ENCODE assay signal across 9 cellular contexts in the genomic region with DNA sequence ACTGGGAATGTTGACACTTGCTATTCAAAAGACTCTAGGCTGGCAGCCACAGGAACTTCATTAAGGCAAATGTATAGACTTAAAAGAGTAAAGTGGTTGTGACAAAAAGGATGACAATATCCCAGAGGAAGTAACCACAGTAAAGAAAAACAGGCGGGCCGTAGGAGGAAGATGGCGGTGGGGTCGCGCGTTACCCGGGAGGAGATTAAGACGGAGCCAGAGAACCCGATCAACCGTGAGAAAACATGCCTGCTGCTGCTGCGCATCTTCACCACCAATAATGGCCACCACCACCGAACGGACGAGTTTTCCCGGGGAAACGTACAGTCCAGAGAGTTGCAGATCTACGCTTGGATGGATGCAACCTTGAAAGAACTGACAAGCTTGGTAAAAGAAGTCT. TPM values are rescaled to one million over a fixed set of nuclear protein-coding genes. Genes with fewer than 3 reads are reported as not detected.
"Had no signal": no experiment of that assay in that cellular context is flagged by ENCODE, and none has a peak within 500 bp of the region (broad histone marks: within the 10 kb centered on the region; RNA-seq: fewer than 3 reads in every experiment).

No MANE protein-coding gene starts in this region.

- H3K27ac ChIP-seq: GM23248 had no signal

- H3K9ac ChIP-seq: GM23248 had no signal

- H3K9me3 Mint-ChIP-seq: HFFc6 had no signal

- H3K9me3 ChIP-seq: HAP-1 had no signal

- H3K27ac Mint-ChIP-seq: HFFc6 had no signal

- ATAC-seq: HCT116 had no signal

- H3K4me3 ChIP-seq: GM23248, HAP-1 had no signal

- H3K4me1 ChIP-seq: HAP-1 had no signal

- FAIRE-seq: HTR-8/SVneo had no signal

- H3K4me3 Mint-ChIP-seq: HFFc6 had no signal

- H3K36me3 ChIP-seq: HAP-1 had no signal

- DNase-seq: GM23248, GOT3, H7, HFFc6, IMR-90 had no signal

RNA-seq across cellular contexts. Expression of a gene that starts 14.0 kb away (rescaled TPM):
- total RNA-seq: GM23248, H7, HFFc6, HT-29, IMR-90 had no signal
- polyA plus RNA-seq: GM23248, IMR-90 had no signal

RNA-seq across cellular contexts. Expression of a gene that starts 37.4 kb away (rescaled TPM):
- total RNA-seq: GM23248 had no signal
- polyA plus RNA-seq: IMR-90 had no signal
